19 cellular contexts compared by ENCODE assay signal in genomic region chr3:127061641-127062040, GRCh38.
"Had no signal": no experiment of that assay in that cellular context is flagged by ENCODE, and none has a peak within 500 bp of the region (broad histone marks: within the 10 kb centered on the region; RNA-seq: fewer than 3 reads in every experiment).

No MANE protein-coding gene starts in this region.

- FAIRE-seq: bronchial epithelial cell, urothelium cell line had no signal

- H3K36me3 ChIP-seq: gastrocnemius medialis, tibial nerve had no signal

- H3K4me3 ChIP-seq: gastrocnemius medialis, lung, tibial nerve had no signal

- H3K9me3 ChIP-seq: gastrocnemius medialis had no signal

- DNase-seq: activated CD4-positive, alpha-beta T cell treated with anti-CD3 and anti-CD28 coated beads, Interleukin-2, amount 10 ng/mL, durations not matched to agents 7 days and 5 days; activated CD8-positive, alpha-beta T cell treated with anti-CD3 and anti-CD28 coated beads, Interleukin-2, amount 10 ng/mL, durations not matched to agents 7 days and 5 days; activated gamma-delta T cell; activated T-cell treated with anti-CD3 and anti-CD28 coated beads, Interleukin-2, amount 50 U/mL, for 4 hours; cerebellar nuclear complex; effector CD4-positive, alpha-beta T cell; gastrocnemius medialis; head of caudate nucleus; left colon; nephron progenitor cell; occipital lobe; retina; stimulated activated naive CD8-positive, alpha-beta T cell treated with anti-CD3 and anti-CD28 coated beads, Interleukin-15, Interleukin-2, amounts not matched to agents 100 U/mL and 50 U/mL, for 24 hours had no signal

- H3K27me3 ChIP-seq: gastrocnemius medialis, tibial nerve had no signal

- ATAC-seq: activated CD4-positive, CD25-positive, alpha-beta regulatory T cell treated with anti-CD3 and anti-CD28 coated beads, Interleukin-2, amount 50 U/mL, for 24 hours; activated CD8-positive, alpha-beta T cell treated with anti-CD3 and anti-CD28 coated beads, Interleukin-2, amount 10 ng/mL, durations not matched to agents 7 days and 5 days; activated T-cell treated with anti-CD3 and anti-CD28 coated beads, Interleukin-2, amount 50 U/mL, for 4 hours; esophagus mucosa; gastrocnemius medialis; left colon; stimulated activated naive CD8-positive, alpha-beta T cell treated with anti-CD3 and anti-CD28 coated beads, Interleukin-15, Interleukin-2, amounts not matched to agents 100 U/mL and 50 U/mL, for 24 hours had no signal

- H3K4me1 ChIP-seq: gastrocnemius medialis, tibial nerve had no signal

- H3K27ac ChIP-seq: gastrocnemius medialis, tibial nerve had no signal
